ENCODE assay signal across 1 cellular context in the genomic region with DNA sequence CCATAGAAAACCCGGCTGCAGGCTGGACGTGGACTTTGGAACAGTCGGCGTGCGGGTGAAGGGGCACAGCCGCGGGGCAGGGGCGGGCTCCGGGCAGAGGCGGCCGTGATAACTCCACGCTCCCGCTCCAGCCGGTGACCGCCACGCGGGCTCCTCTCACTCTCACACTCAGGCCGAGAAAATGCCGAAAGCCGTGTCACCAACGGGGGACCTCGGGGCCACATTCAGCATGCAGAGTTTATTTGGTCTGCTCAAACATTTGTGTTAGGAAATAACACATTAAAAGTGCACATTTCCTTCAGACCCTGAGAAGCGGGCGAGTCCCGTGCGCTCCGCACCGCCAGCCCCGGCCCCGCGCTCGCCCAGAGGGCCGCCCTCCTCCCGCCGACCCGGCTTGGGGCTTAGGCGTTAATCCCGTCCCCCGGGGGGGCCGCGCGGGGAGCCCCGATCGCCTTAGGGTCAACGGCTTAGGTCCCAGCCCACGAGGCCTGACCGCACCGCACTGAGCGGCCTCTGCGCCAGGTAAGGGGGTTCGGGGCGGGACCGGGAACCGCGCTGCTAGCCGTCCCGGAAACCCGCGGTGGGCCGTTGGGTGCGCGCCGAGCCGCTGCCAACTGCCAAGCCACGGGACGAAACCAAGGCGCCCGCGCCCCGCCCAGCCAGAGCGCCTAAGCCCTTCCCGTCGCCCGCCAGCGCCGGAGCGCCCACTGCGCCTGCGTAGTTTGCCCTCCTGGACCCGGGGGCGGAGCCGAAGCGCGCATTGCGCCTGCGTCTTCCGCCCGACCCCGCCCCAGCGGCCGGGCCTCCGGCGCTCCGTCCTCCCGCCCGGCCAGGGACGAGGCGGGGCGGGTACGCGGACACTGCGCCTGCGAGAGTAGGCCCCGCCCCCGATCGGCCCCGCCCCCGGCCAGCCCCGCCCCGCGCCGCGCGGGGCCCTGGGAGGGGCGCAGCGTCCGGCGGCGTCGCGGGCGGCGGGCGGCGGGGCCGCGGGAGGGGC.
TF ChIP-seq lines count a peak whose summit lies in the region.

A gene with protein sequence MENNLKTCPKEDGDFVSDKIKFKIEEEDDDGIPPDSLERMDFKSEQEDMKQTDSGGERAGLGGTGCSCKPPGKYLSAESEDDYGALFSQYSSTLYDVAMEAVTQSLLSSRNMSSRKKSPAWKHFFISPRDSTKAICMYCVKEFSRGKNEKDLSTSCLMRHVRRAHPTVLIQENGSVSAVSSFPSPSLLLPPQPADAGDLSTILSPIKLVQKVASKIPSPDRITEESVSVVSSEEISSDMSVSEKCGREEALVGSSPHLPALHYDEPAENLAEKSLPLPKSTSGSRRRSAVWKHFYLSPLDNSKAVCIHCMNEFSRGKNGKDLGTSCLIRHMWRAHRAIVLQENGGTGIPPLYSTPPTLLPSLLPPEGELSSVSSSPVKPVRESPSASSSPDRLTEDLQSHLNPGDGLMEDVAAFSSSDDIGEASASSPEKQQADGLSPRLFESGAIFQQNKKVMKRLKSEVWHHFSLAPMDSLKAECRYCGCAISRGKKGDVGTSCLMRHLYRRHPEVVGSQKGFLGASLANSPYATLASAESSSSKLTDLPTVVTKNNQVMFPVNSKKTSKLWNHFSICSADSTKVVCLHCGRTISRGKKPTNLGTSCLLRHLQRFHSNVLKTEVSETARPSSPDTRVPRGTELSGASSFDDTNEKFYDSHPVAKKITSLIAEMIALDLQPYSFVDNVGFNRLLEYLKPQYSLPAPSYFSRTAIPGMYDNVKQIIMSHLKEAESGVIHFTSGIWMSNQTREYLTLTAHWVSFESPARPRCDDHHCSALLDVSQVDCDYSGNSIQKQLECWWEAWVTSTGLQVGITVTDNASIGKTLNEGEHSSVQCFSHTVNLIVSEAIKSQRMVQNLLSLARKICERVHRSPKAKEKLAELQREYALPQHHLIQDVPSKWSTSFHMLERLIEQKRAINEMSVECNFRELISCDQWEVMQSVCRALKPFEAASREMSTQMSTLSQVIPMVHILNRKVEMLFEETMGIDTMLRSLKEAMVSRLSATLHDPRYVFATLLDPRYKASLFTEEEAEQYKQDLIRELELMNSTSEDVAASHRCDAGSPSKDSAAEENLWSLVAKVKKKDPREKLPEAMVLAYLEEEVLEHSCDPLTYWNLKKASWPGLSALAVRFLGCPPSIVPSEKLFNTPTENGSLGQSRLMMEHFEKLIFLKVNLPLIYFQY (plus strand): TSS at position 947 of the 997 bp plus-strand sequence. CDS start 29,819 bp downstream, outside the sequence.

TF ChIP-seq in HepG2, 621 proteins besides CTCF, POLR2A, EP300 and RAD21 (continued from another document and continues in another):
- TF ChIP-seq, protein P1, sequence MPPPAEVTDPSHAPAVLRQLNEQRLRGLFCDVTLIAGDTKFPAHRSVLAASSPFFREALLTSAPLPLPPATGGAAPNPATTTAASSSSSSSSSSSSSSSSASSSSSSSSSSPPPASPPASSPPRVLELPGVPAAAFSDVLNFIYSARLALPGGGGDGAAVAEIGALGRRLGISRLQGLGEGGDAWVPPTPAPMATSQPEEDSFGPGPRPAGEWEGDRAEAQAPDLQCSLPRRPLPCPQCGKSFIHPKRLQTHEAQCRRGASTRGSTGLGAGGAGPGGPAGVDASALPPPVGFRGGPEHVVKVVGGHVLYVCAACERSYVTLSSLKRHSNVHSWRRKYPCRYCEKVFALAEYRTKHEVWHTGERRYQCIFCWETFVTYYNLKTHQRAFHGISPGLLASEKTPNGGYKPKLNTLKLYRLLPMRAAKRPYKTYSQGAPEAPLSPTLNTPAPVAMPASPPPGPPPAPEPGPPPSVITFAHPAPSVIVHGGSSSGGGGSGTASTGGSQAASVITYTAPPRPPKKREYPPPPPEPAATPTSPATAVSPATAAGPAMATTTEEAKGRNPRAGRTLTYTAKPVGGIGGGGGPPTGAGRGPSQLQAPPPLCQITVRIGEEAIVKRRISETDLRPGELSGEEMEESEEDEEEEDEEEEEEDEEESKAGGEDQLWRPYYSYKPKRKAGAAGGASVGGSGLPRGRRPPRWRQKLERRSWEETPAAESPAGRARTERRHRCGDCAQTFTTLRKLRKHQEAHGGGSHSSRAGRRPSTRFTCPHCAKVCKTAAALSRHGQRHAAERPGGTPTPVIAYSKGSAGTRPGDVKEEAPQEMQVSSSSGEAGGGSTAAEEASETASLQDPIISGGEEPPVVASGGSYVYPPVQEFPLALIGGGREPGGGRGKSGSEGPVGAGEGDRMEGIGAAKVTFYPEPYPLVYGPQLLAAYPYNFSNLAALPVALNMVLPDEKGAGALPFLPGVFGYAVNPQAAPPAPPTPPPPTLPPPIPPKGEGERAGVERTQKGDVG (CRISPR knock-in tag; IDR thresholded peaks at IDR 0.05; ENCODE audit: borderline replicate concordance): no peak
- no peak for TF ChIP-seq ZNF136 (CRISPR knock-in tag; IDR thresholded peaks at IDR 0.05; ENCODE audit: low read depth)
- peak; percentile 46; the same call in 1 of the 2 replicates for TF ChIP-seq MAZ (IDR thresholded peaks at IDR 0.05; ENCODE audit: borderline replicate concordance, low read depth, low read length)
- TF ChIP-seq MAZ (CRISPR knock-in tag; IDR thresholded peaks at IDR 0.05; ENCODE audit: low read depth): peak; percentile 61; the same call in 1 of the 2 replicates
- peak; percentile 40 for TF ChIP-seq YY1 (IDR thresholded peaks at IDR 0.05; ENCODE audit: insufficient read depth, insufficient replicate concordance, low read depth, low read length)
- no peak for TF ChIP-seq ZFP90 (CRISPR knock-in tag; IDR thresholded peaks at IDR 0.05; ENCODE audit: borderline replicate concordance)
- no peak for TF ChIP-seq ZNF775 (CRISPR knock-in tag; IDR thresholded peaks at IDR 0.05; ENCODE audit: borderline replicate concordance)
- no peak for TF ChIP-seq LCORL (IDR thresholded peaks at IDR 0.05)
- TF ChIP-seq LCORL (CRISPR knock-in tag; IDR thresholded peaks at IDR 0.05): peak; percentile 84
- TF ChIP-seq, protein P2, sequence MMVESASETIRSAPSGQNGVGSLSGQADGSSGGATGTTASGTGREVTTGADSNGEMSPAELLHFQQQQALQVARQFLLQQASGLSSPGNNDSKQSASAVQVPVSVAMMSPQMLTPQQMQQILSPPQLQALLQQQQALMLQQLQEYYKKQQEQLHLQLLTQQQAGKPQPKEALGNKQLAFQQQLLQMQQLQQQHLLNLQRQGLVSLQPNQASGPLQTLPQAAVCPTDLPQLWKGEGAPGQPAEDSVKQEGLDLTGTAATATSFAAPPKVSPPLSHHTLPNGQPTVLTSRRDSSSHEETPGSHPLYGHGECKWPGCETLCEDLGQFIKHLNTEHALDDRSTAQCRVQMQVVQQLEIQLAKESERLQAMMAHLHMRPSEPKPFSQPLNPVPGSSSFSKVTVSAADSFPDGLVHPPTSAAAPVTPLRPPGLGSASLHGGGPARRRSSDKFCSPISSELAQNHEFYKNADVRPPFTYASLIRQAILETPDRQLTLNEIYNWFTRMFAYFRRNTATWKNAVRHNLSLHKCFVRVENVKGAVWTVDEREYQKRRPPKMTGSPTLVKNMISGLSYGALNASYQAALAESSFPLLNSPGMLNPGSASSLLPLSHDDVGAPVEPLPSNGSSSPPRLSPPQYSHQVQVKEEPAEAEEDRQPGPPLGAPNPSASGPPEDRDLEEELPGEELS (CRISPR knock-in tag; IDR thresholded peaks at IDR 0.05): no peak
- no peak for TF ChIP-seq RBAK (CRISPR knock-in tag; IDR thresholded peaks at IDR 0.05)
- no peak for TF ChIP-seq SIN3B (IDR thresholded peaks at IDR 0.05; ENCODE audit: low read length)
- 0 out of 2 replicates have a peak, but pooled peaks have one; percentile 55 for TF ChIP-seq NFKB2 (CRISPR knock-in tag; IDR thresholded peaks at IDR 0.05; ENCODE audit: borderline replicate concordance)
- TF ChIP-seq, protein P3, sequence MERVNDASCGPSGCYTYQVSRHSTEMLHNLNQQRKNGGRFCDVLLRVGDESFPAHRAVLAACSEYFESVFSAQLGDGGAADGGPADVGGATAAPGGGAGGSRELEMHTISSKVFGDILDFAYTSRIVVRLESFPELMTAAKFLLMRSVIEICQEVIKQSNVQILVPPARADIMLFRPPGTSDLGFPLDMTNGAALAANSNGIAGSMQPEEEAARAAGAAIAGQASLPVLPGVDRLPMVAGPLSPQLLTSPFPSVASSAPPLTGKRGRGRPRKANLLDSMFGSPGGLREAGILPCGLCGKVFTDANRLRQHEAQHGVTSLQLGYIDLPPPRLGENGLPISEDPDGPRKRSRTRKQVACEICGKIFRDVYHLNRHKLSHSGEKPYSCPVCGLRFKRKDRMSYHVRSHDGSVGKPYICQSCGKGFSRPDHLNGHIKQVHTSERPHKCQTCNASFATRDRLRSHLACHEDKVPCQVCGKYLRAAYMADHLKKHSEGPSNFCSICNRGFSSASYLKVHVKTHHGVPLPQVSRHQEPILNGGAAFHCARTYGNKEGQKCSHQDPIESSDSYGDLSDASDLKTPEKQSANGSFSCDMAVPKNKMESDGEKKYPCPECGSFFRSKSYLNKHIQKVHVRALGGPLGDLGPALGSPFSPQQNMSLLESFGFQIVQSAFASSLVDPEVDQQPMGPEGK (CRISPR knock-in tag; IDR thresholded peaks at IDR 0.05): peak; percentile 89
- TF ChIP-seq, protein P4, sequence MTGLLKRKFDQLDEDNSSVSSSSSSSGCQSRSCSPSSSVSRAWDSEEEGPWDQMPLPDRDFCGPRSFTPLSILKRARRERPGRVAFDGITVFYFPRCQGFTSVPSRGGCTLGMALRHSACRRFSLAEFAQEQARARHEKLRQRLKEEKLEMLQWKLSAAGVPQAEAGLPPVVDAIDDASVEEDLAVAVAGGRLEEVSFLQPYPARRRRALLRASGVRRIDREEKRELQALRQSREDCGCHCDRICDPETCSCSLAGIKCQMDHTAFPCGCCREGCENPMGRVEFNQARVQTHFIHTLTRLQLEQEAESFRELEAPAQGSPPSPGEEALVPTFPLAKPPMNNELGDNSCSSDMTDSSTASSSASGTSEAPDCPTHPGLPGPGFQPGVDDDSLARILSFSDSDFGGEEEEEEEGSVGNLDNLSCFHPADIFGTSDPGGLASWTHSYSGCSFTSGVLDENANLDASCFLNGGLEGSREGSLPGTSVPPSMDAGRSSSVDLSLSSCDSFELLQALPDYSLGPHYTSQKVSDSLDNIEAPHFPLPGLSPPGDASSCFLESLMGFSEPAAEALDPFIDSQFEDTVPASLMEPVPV (CRISPR knock-in tag; IDR thresholded peaks at IDR 0.05): no peak; the same call in 1 of the 2 replicates
- TF ChIP-seq SMYD3 (CRISPR knock-in tag; IDR thresholded peaks at IDR 0.05): no peak
- TF ChIP-seq, protein P5, sequence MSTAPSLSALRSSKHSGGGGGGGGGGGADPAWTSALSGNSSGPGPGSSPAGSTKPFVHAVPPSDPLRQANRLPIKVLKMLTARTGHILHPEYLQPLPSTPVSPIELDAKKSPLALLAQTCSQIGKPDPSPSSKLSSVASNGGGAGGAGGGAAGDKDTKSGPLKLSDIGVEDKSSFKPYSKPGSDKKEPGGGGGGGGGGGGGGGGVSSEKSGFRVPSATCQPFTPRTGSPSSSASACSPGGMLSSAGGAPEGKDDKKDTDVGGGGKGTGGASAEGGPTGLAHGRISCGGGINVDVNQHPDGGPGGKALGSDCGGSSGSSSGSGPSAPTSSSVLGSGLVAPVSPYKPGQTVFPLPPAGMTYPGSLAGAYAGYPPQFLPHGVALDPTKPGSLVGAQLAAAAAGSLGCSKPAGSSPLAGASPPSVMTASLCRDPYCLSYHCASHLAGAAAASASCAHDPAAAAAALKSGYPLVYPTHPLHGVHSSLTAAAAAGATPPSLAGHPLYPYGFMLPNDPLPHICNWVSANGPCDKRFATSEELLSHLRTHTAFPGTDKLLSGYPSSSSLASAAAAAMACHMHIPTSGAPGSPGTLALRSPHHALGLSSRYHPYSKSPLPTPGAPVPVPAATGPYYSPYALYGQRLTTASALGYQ (CRISPR knock-in tag; IDR thresholded peaks at IDR 0.05): peak; percentile 73; the same call in 1 of the 2 replicates
- TF ChIP-seq, protein P6, sequence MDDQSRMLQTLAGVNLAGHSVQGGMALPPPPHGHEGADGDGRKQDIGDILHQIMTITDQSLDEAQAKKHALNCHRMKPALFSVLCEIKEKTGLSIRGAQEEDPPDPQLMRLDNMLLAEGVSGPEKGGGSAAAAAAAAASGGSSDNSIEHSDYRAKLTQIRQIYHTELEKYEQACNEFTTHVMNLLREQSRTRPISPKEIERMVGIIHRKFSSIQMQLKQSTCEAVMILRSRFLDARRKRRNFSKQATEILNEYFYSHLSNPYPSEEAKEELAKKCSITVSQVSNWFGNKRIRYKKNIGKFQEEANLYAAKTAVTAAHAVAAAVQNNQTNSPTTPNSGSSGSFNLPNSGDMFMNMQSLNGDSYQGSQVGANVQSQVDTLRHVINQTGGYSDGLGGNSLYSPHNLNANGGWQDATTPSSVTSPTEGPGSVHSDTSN (CRISPR knock-in tag; IDR thresholded peaks at IDR 0.05; ENCODE audit: borderline replicate concordance): 0 out of 2 replicates have a peak, but pooled peaks have one; percentile 24
- TF ChIP-seq, protein P7, sequence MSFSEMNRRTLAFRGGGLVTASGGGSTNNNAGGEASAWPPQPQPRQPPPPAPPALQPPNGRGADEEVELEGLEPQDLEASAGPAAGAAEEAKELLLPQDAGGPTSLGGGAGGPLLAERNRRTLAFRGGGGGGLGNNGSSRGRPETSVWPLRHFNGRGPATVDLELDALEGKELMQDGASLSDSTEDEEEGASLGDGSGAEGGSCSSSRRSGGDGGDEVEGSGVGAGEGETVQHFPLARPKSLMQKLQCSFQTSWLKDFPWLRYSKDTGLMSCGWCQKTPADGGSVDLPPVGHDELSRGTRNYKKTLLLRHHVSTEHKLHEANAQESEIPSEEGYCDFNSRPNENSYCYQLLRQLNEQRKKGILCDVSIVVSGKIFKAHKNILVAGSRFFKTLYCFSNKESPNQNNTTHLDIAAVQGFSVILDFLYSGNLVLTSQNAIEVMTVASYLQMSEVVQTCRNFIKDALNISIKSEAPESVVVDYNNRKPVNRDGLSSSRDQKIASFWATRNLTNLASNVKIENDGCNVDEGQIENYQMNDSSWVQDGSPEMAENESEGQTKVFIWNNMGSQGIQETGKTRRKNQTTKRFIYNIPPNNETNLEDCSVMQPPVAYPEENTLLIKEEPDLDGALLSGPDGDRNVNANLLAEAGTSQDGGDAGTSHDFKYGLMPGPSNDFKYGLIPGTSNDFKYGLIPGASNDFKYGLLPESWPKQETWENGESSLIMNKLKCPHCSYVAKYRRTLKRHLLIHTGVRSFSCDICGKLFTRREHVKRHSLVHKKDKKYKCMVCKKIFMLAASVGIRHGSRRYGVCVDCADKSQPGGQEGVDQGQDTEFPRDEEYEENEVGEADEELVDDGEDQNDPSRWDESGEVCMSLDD (CRISPR knock-in tag; IDR thresholded peaks at IDR 0.05; ENCODE audit: borderline replicate concordance): no peak
- no peak for TF ChIP-seq MZF1 (CRISPR knock-in tag; IDR thresholded peaks at IDR 0.05; ENCODE audit: borderline replicate concordance)
- no peak for TF ChIP-seq KDM1A (CRISPR knock-in tag; IDR thresholded peaks at IDR 0.05)
- TF ChIP-seq, protein P8, sequence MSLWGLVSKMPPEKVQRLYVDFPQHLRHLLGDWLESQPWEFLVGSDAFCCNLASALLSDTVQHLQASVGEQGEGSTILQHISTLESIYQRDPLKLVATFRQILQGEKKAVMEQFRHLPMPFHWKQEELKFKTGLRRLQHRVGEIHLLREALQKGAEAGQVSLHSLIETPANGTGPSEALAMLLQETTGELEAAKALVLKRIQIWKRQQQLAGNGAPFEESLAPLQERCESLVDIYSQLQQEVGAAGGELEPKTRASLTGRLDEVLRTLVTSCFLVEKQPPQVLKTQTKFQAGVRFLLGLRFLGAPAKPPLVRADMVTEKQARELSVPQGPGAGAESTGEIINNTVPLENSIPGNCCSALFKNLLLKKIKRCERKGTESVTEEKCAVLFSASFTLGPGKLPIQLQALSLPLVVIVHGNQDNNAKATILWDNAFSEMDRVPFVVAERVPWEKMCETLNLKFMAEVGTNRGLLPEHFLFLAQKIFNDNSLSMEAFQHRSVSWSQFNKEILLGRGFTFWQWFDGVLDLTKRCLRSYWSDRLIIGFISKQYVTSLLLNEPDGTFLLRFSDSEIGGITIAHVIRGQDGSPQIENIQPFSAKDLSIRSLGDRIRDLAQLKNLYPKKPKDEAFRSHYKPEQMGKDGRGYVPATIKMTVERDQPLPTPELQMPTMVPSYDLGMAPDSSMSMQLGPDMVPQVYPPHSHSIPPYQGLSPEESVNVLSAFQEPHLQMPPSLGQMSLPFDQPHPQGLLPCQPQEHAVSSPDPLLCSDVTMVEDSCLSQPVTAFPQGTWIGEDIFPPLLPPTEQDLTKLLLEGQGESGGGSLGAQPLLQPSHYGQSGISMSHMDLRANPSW (CRISPR knock-in tag; IDR thresholded peaks at IDR 0.05; ENCODE audit: borderline replicate concordance): no peak
- TF ChIP-seq PTBP1 (IDR thresholded peaks at IDR 0.05; ENCODE audit: low read depth, low read length, poor library complexity, severe bottlenecking): no peak
